In genomic region chrX:57121162-57121741, GRCh38 we compare ENCODE assay signal across 8 cellular contexts. TPM values are rescaled to one million over a fixed set of nuclear protein-coding genes. Genes with fewer than 3 reads are reported as not detected.
A peak's percentile ranks its signal among the peaks of the same experiment; 100 is the strongest.
DNase-seq lines count a peak whose midpoint lies in the region; ATAC-seq, FAIRE-seq and TF ChIP-seq lines count a peak whose summit lies in the region.

SPIN2B (minus strand) TSS chrX:57121548.

- H3K9me3 ChIP-seq in adipocyte (ENCODE audit: control insufficient read depth, low read length) (no peaks in the 10 kb centered on the region), left ventricle myocardium inferior (replicated peaks) (no peaks in the 10 kb centered on the region)

- ATAC-seq in HG02642 (IDR thresholded peaks at IDR 0.05; ENCODE audit: poor library complexity, unreplicated experiment), result peak; percentile 100

- no peaks in the 10 kb centered on the region for H3K27me3 Mint-ChIP-seq in progenitor cell of endocrine pancreas

- H3K9ac ChIP-seq in adipocyte (ENCODE audit: low read length), result peak within 1 kb of the TSS; percentile 84

- H3K27me3 ChIP-seq in adipocyte (replicated peaks; ENCODE audit: control insufficient read depth, insufficient read depth, low read length) (no peaks in the 10 kb centered on the region), left ventricle myocardium inferior (ENCODE audit: low read depth) (no peaks in the 10 kb centered on the region)

- DNase-seq in NCI-H128 (lab: John Stamatoyannopoulos, UW; ENCODE audit: unreplicated experiment) (peak; percentile 40), T follicular helper cell (ENCODE audit: low read depth) (peak; percentile 57), adipocyte (ENCODE audit: low read depth) (peak; percentile 84), left ventricle myocardium inferior (peak; percentile 78), progenitor cell of endocrine pancreas (ENCODE audit: low spot score, unreplicated experiment) (peak; percentile 64), urothelium cell line (ENCODE audit: low spot score) (peak; percentile 89)

- H3K9me3 Mint-ChIP-seq in progenitor cell of endocrine pancreas (ENCODE audit: low read depth), result peaks cover 14% of the 10 kb centered on the region

- H3K36me3 ChIP-seq in adipocyte (ENCODE audit: control insufficient read depth, insufficient read depth, low read length, severe bottlenecking) (peaks cover 3% of the 10 kb centered on the region), left ventricle myocardium inferior (no peaks in the 10 kb centered on the region)

- TF ChIP-seq POLR2A in GM10847 (IDR thresholded peaks at IDR 0.05; ENCODE audit: extremely low read depth, insufficient read length), result peak; percentile 52

- peak; percentile 15 for TF ChIP-seq CTCF in left ventricle myocardium inferior (IDR thresholded peaks at IDR 0.05; ENCODE audit: borderline replicate concordance)
- TF ChIP-seq CTCF in progenitor cell of endocrine pancreas (IDR thresholded peaks at IDR 0.05; ENCODE audit: unreplicated experiment), result peak; percentile 17

- H3K4me3 ChIP-seq in adipocyte (ENCODE audit: low read length) (peak within 1 kb of the TSS; percentile 80), left ventricle myocardium inferior (peak within 1 kb of the TSS; percentile 75)

- H3K27ac Mint-ChIP-seq in progenitor cell of endocrine pancreas, result peak within 1 kb of the TSS; percentile 98

- H3K4me1 Mint-ChIP-seq in progenitor cell of endocrine pancreas (ENCODE audit: low read depth), result peaks cover 1% of the 10 kb centered on the region

- intact Hi-C loops in left ventricle myocardium inferior (cut with micrococcal nuclease), result no loop called here

- H3K36me3 Mint-ChIP-seq in progenitor cell of endocrine pancreas (ENCODE audit: insufficient read depth), result peaks cover 2% of the 10 kb centered on the region

- peak within 1 kb of the TSS; percentile 88 for H3K27ac ChIP-seq in left ventricle myocardium inferior (replicated peaks)

- peaks cover 2% of the 10 kb centered on the region for H3K4me1 ChIP-seq in adipocyte (ENCODE audit: control insufficient read depth, insufficient read depth, low read length)
- H3K4me1 ChIP-seq in left ventricle myocardium inferior, result peaks cover 6% of the 10 kb centered on the region

- peak; percentile 50 for FAIRE-seq in urothelium cell line (lab: Jason Lieb, UNC)

- H3K4me3 Mint-ChIP-seq in progenitor cell of endocrine pancreas (ENCODE audit: low read depth), result peak within 1 kb of the TSS; percentile 94

RNA-seq across cellular contexts. Expression of gene SPIN2B, which starts in this region (rescaled TPM):
- 8.4 TPM for total RNA-seq in left ventricle myocardium inferior
- 19.6 and 20.3 TPM in 2 replicates for total RNA-seq in progenitor cell of endocrine pancreas

Comparison
In these comparisons a context has a peak if more than half of its experiments do, and no peak if none do; other contexts are left out.
1. Peak in every context shown above with its lines: DNase-seq, ATAC-seq, H3K4me3 ChIP-seq and H3K27ac ChIP-seq.